1 cellular context compared by ENCODE assay signal in the genomic region with DNA sequence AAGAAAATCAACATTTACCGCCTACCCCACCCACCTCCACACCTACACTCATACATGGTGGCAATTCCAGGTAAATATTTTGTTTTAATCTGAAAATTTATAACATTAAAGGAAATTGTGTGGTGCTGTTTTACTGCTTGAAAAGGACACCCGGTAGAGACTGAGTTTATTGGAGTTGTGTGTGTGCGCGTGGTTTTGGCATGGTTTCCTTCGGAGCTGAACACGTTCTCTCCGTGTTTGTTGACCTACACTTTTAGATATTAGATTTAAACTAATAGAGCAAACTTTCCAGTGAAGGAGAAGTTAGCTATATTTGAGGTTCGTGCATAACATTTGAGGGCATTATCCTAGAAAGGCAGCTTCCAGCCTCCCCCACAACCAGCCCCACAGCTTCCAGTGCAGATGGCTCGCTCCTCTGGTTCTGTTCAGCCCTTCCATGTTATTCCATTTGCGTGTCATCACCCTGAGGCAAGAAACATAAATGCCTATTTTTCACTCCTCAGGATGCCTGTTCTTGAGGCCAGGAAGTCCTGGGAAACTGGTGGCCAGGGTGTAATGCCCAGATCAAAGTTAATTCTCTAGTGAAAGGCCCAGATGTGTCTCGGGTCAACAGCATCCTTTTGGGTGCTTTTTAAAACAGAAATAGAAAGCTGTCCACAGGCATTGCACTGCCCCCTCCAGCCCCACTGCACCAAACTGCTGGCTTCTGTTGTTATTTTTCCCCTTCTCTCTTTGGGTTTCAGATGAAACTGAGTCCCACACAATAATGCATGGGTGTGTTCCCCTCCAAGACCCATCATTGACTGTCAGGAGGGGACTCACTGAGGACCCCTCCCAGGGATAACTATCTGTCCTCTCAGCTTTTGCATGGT.
TF ChIP-seq lines count a peak whose summit lies in the region.

No MANE protein-coding gene starts in this region.

TF ChIP-seq in GM12878, 131 proteins besides CTCF, POLR2A, EP300 and RAD21 (continued from another document):
- no peak for TF ChIP-seq ZNF592 (IDR thresholded peaks at IDR 0.05)
